Comparison of ENCODE assay signal across 7 cellular contexts in the genomic region with DNA sequence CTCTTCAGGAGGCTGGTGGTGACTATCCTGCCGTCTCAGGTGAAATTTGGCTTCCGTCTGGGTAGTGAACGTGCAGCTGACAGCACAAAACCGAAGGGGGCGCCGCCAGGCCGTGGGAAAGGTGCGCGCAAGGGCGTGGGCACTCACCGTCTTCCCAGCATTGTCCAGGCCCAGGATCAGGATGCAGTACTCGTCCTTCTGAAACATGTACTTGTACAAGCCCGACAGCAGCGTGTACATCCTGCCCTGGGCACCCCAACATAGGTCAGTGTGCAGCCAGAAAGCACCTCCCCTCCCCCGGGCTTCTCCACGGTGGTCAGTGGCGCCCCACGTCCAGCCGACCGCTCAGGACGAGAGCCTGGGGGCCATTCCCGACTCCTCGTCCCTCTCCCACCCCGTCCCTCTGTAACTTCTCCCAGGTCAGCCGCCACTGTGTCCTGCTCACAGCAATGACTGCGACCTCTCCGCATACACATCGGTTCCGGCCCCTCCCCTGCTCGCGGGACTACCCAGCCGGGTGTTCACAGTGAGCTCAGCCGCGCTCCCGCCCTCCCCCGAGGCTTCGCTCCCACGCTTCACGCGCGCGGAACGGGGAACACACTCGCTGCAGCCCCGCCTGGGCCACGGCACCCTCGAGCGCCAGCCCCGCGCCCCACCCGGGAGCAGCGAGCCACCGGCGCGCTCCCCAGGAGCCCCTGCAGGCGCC. TPM values are rescaled to one million over a fixed set of nuclear protein-coding genes. Genes with fewer than 3 reads are reported as not detected.
DNase-seq lines count a peak whose midpoint lies in the region; ATAC-seq and TF ChIP-seq lines count a peak whose summit lies in the region.

No MANE protein-coding gene starts in this region.

- TF ChIP-seq RAD21 in neural cell (conservative IDR thresholded peaks at IDR 0.05) = no peak

- no peak overlapping the region for H2AFZ ChIP-seq in neural cell (ENCODE audit: low read depth, low read length)

- in situ Hi-C loops in GM13976 (cut with MboI; ENCODE audit: low sequenced_read_pairs, unreplicated experiment) = loop anchor here (10.0 kb wide), 1 partner anchor 148 kb away; no protein-coding TSS in a partner anchor

- peaks cover 29% of the 10 kb centered on the region for H3K79me2 ChIP-seq in neural cell (replicated peaks; ENCODE audit: insufficient read depth, low read length)

- H3K4me2 ChIP-seq in neural cell (ENCODE audit: low read length) = peak overlapping the region; percentile 49

- H3K4me3 ChIP-seq in esophagus squamous epithelium (peak overlapping the region; percentile 66 to 98 (median 88)), neural cell (ENCODE audit: low read length) (peak overlapping the region; percentile 96), urinary bladder (ENCODE audit: low read depth, low read length) (peak overlapping the region; percentile 97)

- no peaks in the 10 kb centered on the region for H3K9me3 ChIP-seq in esophagus squamous epithelium
- H3K9me3 ChIP-seq in neural cell (ENCODE audit: low read length) = no peaks in the 10 kb centered on the region

- no peak for TF ChIP-seq EP300 in neural cell (conservative IDR thresholded peaks at IDR 0.05; ENCODE audit: poor library complexity, severe bottlenecking)

- H3K9me2 ChIP-seq in neural cell (ENCODE audit: insufficient read depth, low read length) = no peaks in the 10 kb centered on the region

- 0 to 4% methylated on average over 22 to 25 of the region's 56 CpGs for WGBS in esophagus squamous epithelium, 2 donors
- 4% methylated on average over 56 of the region's 56 CpGs for WGBS in urinary bladder

- peak overlapping the region; percentile 86 for H3K9ac ChIP-seq in neural cell (ENCODE audit: low read length)

- peak; percentile 76 for TF ChIP-seq CTCF in GM13976 (IDR thresholded peaks at IDR 0.05; ENCODE audit: borderline replicate concordance, control extremely low read depth, extremely low read depth, insufficient read depth, missing control alignments)
- TF ChIP-seq CTCF in esophagus squamous epithelium (IDR thresholded peaks at IDR 0.05) = peak in 4 of 6 experiments; percentile 8 to 54 (median 34)
- peak; percentile 46 for TF ChIP-seq CTCF in neural cell (IDR thresholded peaks at IDR 0.05; ENCODE audit: poor library complexity, severe bottlenecking)

- ATAC-seq in HG02763 (IDR thresholded peaks at IDR 0.05; ENCODE audit: unreplicated experiment) = peak; percentile 12

- H3K27me3 ChIP-seq in esophagus squamous epithelium (no peaks in the 10 kb centered on the region), neural cell (ENCODE audit: insufficient read depth, low read depth, low read length) (no peaks in the 10 kb centered on the region)

- H3K36me3 ChIP-seq in esophagus squamous epithelium (peaks cover 10 to 73% (median 29%) of the 10 kb centered on the region in 3 donors), neural cell (ENCODE audit: insufficient read depth, low read length) (peaks cover 3% of the 10 kb centered on the region), urinary bladder (ENCODE audit: insufficient read depth) (peaks cover 2% of the 10 kb centered on the region)

- intact Hi-C loops in esophagus squamous epithelium (cut with DNase I) = no loop called here

- H3F3A ChIP-seq in neural cell (ENCODE audit: insufficient read depth, low read length, poor library complexity, severe bottlenecking) = no peaks in the 10 kb centered on the region

- H3K27ac ChIP-seq in esophagus squamous epithelium = peak overlapping the region; percentile 91 to 98 (median 94)
- H3K27ac ChIP-seq in neural cell (ENCODE audit: low read length) = peak overlapping the region; percentile 70
- H3K27ac ChIP-seq in urinary bladder (ENCODE audit: low read depth) = peak overlapping the region; percentile 94

- DNase-seq in GM13976 (ENCODE audit: low spot score) = peak; percentile 78
- DNase-seq in NCI-H2227 (lab: John Stamatoyannopoulos, UW; ENCODE audit: unreplicated experiment) = peak; percentile 49
- DNase-seq in activated T-cell treated with anti-CD3 and anti-CD28 coated beads, Interleukin-2, amount 50 U/mL, for 1 hour = peak; percentile 71
- DNase-seq in esophagus squamous epithelium (lab: John Stamatoyannopoulos, UW) = no peak

- H3K4me1 ChIP-seq in esophagus squamous epithelium (peaks cover 22 to 43% (median 23%) of the 10 kb centered on the region in 3 donors), urinary bladder (ENCODE audit: insufficient read depth) (no peaks in the 10 kb centered on the region)

- no peaks in the 10 kb centered on the region for H4K20me1 ChIP-seq in neural cell (ENCODE audit: insufficient read depth)

- no peak for TF ChIP-seq POLR2A in esophagus squamous epithelium (IDR thresholded peaks at IDR 0.05)

TF ChIP-seq in neural cell, 6 proteins besides CTCF, POLR2A, EP300 and RAD21:
- TF ChIP-seq MXI1 (conservative IDR thresholded peaks at IDR 0.05; ENCODE audit: poor library complexity, severe bottlenecking) = no peak
- no peak for TF ChIP-seq REST (IDR thresholded peaks at IDR 0.05; ENCODE audit: borderline replicate concordance)
- TF ChIP-seq TAF1 (IDR thresholded peaks at IDR 0.05; ENCODE audit: low read depth) = no peak
- no peak for TF ChIP-seq POLR2AphosphoS5 (IDR thresholded peaks at IDR 0.05)
- TF ChIP-seq SMC3 (conservative IDR thresholded peaks at IDR 0.05; ENCODE audit: poor library complexity) = no peak
- no peak for TF ChIP-seq EZH2 (IDR thresholded peaks at IDR 0.05; ENCODE audit: borderline replicate concordance, insufficient read depth, low read length, poor library complexity, severe bottlenecking)

RNA-seq across cellular contexts. Expression of gene ARFRP1, which starts 0.8 kb away (rescaled TPM):
- total RNA-seq in esophagus squamous epithelium = 10 to 100 TPM; 30.4 to 45.5 (median 37.0) TPM
- 70.9 and 78.0 TPM in 2 replicates for polyA plus RNA-seq in neural cell
- 24.1 and 24.7 TPM in 2 replicates for polyA minus RNA-seq in neural cell
- total RNA-seq in urinary bladder = 17.9 TPM
- 40.8 TPM for polyA plus RNA-seq in urinary bladder

RNA-seq across cellular contexts. Expression of gene ZGPAT, which starts 0.8 kb away (rescaled TPM):
- total RNA-seq in esophagus squamous epithelium = 10 to 100 TPM; 25.4 to 31.9 (median 28.3) TPM
- polyA plus RNA-seq in neural cell = 60.8 and 67.5 TPM in 2 replicates
- 20.6 and 25.8 TPM in 2 replicates for polyA minus RNA-seq in neural cell
- 11.0 TPM for total RNA-seq in urinary bladder
- polyA plus RNA-seq in urinary bladder = 30.7 TPM

RNA-seq across cellular contexts. Expression of gene TNFRSF6B, which starts 10.6 kb away (rescaled TPM):
- 10 to 100 TPM in 3 of 4 donors, 1 to 10 TPM in 1; 2.5 to 15.2 (median 10.6) TPM for total RNA-seq in esophagus squamous epithelium
- polyA plus RNA-seq in neural cell = 9.4 TPM in 1 of 2 replicates, not detected in the other
- polyA minus RNA-seq in neural cell = not detected in 2 replicates
- total RNA-seq in urinary bladder = 0.42 TPM
- 35.6 TPM for polyA plus RNA-seq in urinary bladder

RNA-seq across cellular contexts. Expression of gene LIME1, which starts 29.5 kb away (rescaled TPM):
- total RNA-seq in esophagus squamous epithelium (10 to 100 TPM; 10.9 to 22.3 (median 14.4) TPM), urinary bladder (1.1 TPM)
- polyA plus RNA-seq in neural cell (65.2 and 83.6 TPM in 2 replicates), urinary bladder (7.9 TPM)
- 9.1 and 11.4 TPM in 2 replicates for polyA minus RNA-seq in neural cell

RNA-seq across cellular contexts. Expression of gene SLC2A4RG, which starts 32.6 kb away (rescaled TPM):
- total RNA-seq in esophagus squamous epithelium (10 to 100 TPM; 37.0 to 55.5 (median 50.2) TPM), urinary bladder (8.6 TPM)
- polyA plus RNA-seq in neural cell (52.1 and 61.8 TPM in 2 replicates), urinary bladder (106 TPM)
- polyA minus RNA-seq in neural cell = 15.3 and 19.4 TPM in 2 replicates
